15 cellular contexts compared by ENCODE assay signal in the genomic region with DNA sequence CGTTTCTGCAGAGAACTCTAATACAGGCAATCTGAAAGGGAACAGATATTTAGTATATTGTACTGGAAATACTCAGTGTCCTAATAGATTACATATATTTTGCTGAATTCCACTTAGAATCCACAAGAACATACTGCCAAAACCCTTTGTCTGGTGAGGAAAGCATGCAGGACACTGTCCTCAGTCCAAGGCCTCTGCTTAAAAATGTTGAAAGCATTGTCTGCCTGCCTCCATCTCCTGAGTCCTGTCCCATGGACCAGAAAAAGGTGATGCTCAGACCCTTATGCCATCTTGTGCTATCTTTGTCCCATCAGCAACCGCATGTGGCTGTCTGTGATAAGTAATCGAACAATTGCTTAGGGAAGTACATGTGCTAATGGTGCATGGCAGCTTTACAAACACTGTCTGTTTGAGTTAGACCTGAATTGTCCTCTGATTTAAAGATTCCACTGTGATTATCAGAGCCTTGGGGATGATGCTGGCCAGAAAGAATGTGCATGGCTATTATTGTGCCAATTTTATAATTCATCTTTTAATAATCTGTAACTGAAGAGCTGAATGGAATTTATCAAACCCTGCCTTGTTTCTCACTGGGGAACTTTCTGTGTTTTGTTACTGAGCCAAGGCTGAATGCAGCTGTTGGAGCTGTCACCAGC.
A peak's percentile ranks its signal among the peaks of the same experiment; 100 is the strongest.
DNase-seq lines count a peak whose midpoint lies in the region; ATAC-seq and TF ChIP-seq lines count a peak whose summit lies in the region.
"Had no signal": no experiment of that assay in that cellular context is flagged by ENCODE, and none has a peak within 500 bp of the region (broad histone marks: within the 10 kb centered on the region; RNA-seq: fewer than 3 reads in every experiment).

No MANE protein-coding gene starts in this region.

- DNase-seq in Right ventricle myocardium superior (no peak), cardiac septum (ENCODE audit: low spot score) (no peak), astrocyte of the hippocampus (ENCODE audit: low read depth, low spot score) (peak; percentile 29), inferior parietal cortex (ENCODE audit: extremely low spot score) (peak; percentile 47), trophoblast cell (no peak), NCI-H2107 (lab: John Stamatoyannopoulos, UW) (no peak), left lung (no peak)
- no peak for DNase-seq in activated effector memory CD4-positive, alpha-beta T cell treated with Interleukin-2 at 50 U/mL for 16 hours
- DNase-seq: activated CD4-positive, alpha-beta T cell treated with anti-CD3 and anti-CD28 coated beads, Interleukin-2, amount 10 ng/mL, durations not matched to agents 7 days and 5 days; AML-193; H7; MV-4-11; ovary; upper lobe of right lung had no signal

- H3K4ac ChIP-seq in trophoblast cell (ENCODE audit: low read depth, low read length): no peak overlapping the region

- ATAC-seq in Right ventricle myocardium superior (ENCODE audit: poor library complexity) (peak; percentile 41), left lung (no peak)
- ATAC-seq: upper lobe of right lung had no signal

- no peak overlapping the region for H3K23ac ChIP-seq in trophoblast cell (ENCODE audit: low read length)

- H4K91ac ChIP-seq in trophoblast cell (ENCODE audit: low read depth, low read length): no peak overlapping the region

- H2AK5ac ChIP-seq in trophoblast cell (ENCODE audit: low read length): no peak overlapping the region

- no peak overlapping the region for H3K14ac ChIP-seq in trophoblast cell (ENCODE audit: low read length)

- H4K8ac ChIP-seq in trophoblast cell (ENCODE audit: low read depth, low read length): no peak overlapping the region

- H3K18ac ChIP-seq in trophoblast cell (ENCODE audit: low read length): no peak overlapping the region

- H3K4me1 ChIP-seq in trophoblast cell (ENCODE audit: control insufficient read depth in 1 of 2, insufficient read depth in 2 of 2, low read length in 2 of 2): peaks cover 0 to 2% of the 10 kb centered on the region in 2 experiments
- H3K4me1 ChIP-seq in left lung: peaks cover 0 to 9% of the 10 kb centered on the region in 2 donors
- H3K4me1 ChIP-seq: ascending aorta, upper lobe of right lung had no signal

- H4K12ac ChIP-seq in trophoblast cell (ENCODE audit: low read depth, low read length): no peak overlapping the region

- H2AFZ ChIP-seq in trophoblast cell (ENCODE audit: insufficient read depth, low read length, poor library complexity): no peak overlapping the region

- no peaks in the 10 kb centered on the region for H3K27me3 ChIP-seq in trophoblast cell (ENCODE audit: insufficient read depth, low read length)
- no peaks in the 10 kb centered on the region for H3K27me3 ChIP-seq in left lung
- H3K27me3 ChIP-seq: ascending aorta, ovary, upper lobe of right lung had no signal

- H2BK120ac ChIP-seq in trophoblast cell (ENCODE audit: insufficient read depth, low read length, poor library complexity): no peak overlapping the region

- H3K27ac ChIP-seq in trophoblast cell (ENCODE audit: low read depth, low read length): no peak overlapping the region
- no peak overlapping the region for H3K27ac ChIP-seq in left lung
- H3K27ac ChIP-seq: ascending aorta, ovary, upper lobe of right lung had no signal

- H3K9ac ChIP-seq in trophoblast cell (ENCODE audit: low read length): no peak overlapping the region

- WGBS in trophoblast cell (ENCODE audit: extremely low coverage, insufficient coverage, insufficient read length): no CpG with 5 or more reads among the region's 3 CpGs

- H3K4me3 ChIP-seq in trophoblast cell (ENCODE audit: low read depth, low read length) (no peak overlapping the region), left lung (no peak overlapping the region)
- H3K4me3 ChIP-seq: ascending aorta, ovary, upper lobe of right lung had no signal

- H3K36me3 ChIP-seq in trophoblast cell (ENCODE audit: control insufficient read depth in 1 of 2, insufficient read depth in 2 of 2, low read length in 2 of 2): no peaks in the 10 kb centered on the region
- no peaks in the 10 kb centered on the region for H3K36me3 ChIP-seq in left lung
- H3K36me3 ChIP-seq: ascending aorta, ovary, upper lobe of right lung had no signal

- peaks cover 2% of the 10 kb centered on the region for H3K9me3 ChIP-seq in trophoblast cell (ENCODE audit: insufficient read depth, low read depth, low read length)
- no peaks in the 10 kb centered on the region for H3K9me3 ChIP-seq in left lung
- H3K9me3 ChIP-seq: ascending aorta, ovary, upper lobe of right lung had no signal

- intact Hi-C loops in Right ventricle myocardium superior (cut with DNase I): no loop called here
- intact Hi-C loops in cardiac septum (cut with DNase I): no loop called here
- intact Hi-C loops in left lung (cut with DNase I): no loop called here

- TF ChIP-seq CTCF in left lung (IDR thresholded peaks at IDR 0.05): no peak

- no peak overlapping the region for H3K4me2 ChIP-seq in trophoblast cell (ENCODE audit: low read length)

- no peaks in the 10 kb centered on the region for H3K79me1 ChIP-seq in trophoblast cell (ENCODE audit: low read length)

- H3K79me2 ChIP-seq in trophoblast cell (ENCODE audit: control insufficient read depth, insufficient read depth, low read length, poor library complexity): no peaks in the 10 kb centered on the region

- no peak overlapping the region for H2BK12ac ChIP-seq in trophoblast cell (ENCODE audit: low read length)

- H2BK5ac ChIP-seq in trophoblast cell (ENCODE audit: low read depth, low read length, poor library complexity): no peak overlapping the region

Comparison
In these comparisons a context has a peak if more than half of its experiments do, and no peak if none do; other contexts are left out.
1. DNase-seq: peak in astrocyte of the hippocampus (single experiment) and inferior parietal cortex (single experiment); none in Right ventricle myocardium superior (single experiment), cardiac septum (single experiment), activated effector memory CD4-positive, alpha-beta T cell treated with Interleukin-2 at 50 U/mL for 16 hours (single experiment), trophoblast cell (0 of 2), NCI-H2107 (single experiment) and left lung (0 of 2).